ENCODE assay signal across 9 cellular contexts in the genomic region with DNA sequence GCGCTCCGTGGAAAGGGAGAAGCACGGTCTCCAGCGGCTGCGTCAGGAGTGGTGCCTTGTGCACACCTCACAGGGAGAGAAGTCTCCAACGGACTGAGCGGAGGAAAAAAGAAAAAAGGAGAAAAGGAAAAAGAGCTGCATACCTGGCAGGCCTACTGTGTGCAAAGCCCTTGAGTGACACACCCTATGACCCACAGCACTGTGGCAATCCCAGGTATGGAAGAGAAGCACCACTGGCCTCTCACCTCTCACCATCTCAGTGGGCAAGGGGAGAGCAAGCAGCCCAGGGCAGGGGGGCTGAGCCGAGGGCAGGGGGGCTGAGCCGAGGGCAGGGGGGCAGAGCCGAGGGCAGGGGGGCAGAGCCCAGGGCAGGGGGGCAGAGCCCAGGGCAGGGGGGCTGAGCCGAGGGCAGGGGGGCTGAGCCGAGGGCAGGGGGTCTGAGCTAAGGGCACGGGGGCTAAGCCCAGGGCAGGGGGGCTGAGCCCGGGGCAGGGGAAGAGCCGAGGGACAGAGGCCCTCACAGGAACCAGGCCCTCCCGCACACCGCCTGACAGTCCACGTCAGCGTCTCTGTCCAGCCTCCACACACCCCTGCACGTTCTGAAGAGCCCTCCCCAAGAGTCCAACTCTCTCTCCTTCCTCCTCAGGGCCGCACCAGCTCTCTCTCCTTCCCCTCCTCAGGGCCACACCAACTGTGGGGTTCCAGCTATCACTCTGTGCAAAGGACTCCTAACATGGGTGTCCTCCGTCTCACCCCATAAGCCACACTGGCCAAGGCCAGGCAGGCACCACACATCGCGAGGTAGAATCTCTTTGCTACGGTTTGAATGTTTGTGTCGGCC.
A peak's percentile ranks its signal among the peaks of the same experiment; 100 is the strongest.
DNase-seq lines count a peak whose midpoint lies in the region; ATAC-seq and TF ChIP-seq lines count a peak whose summit lies in the region.
"Had no signal": no experiment of that assay in that cellular context is flagged by ENCODE, and none has a peak within 500 bp of the region (broad histone marks: within the 10 kb centered on the region; RNA-seq: fewer than 3 reads in every experiment).

No MANE protein-coding gene starts in this region.

- H3K4me3 ChIP-seq in right atrium auricular region (no peak overlapping the region), skeletal muscle satellite cell (ENCODE audit: low read length) (peak overlapping the region; percentile 49)

- DNase-seq in activated CD4-positive, alpha-beta T cell treated with anti-CD3 and anti-CD28 coated beads, Interleukin-2, amount 10 ng/mL, durations not matched to agents 24 days and 14 days = no peak
- DNase-seq in activated CD4-positive, alpha-beta T cell treated with anti-CD3 and anti-CD28 coated beads for 48 hours = no peak
- no peak for DNase-seq in activated CD8-positive, alpha-beta T cell treated with anti-CD3 and anti-CD28 coated beads, Interleukin-2, amount 10 ng/mL, durations not matched to agents 7 days and 5 days
- DNase-seq in right atrium auricular region (ENCODE audit: low spot score) (no peak), NCI-H1436 (lab: John Stamatoyannopoulos, UW) (no peak), NCI-H524 (lab: John Stamatoyannopoulos, UW) (no peak), GM10248 (ENCODE audit: extremely low spot score) (no peak)
- DNase-seq: activated gamma-delta T cell had no signal

- no peaks in the 10 kb centered on the region for H3K9me3 Mint-ChIP-seq in activated CD4-positive, alpha-beta T cell treated with anti-CD3 and anti-CD28 coated beads, Interleukin-2, amount 10 ng/mL, durations not matched to agents 24 days and 14 days
- no peaks in the 10 kb centered on the region for H3K9me3 Mint-ChIP-seq in activated CD8-positive, alpha-beta T cell treated with anti-CD3 and anti-CD28 coated beads, Interleukin-2, amount 10 ng/mL, durations not matched to agents 7 days and 5 days (ENCODE audit: insufficient read depth)

- no peaks in the 10 kb centered on the region for H3K27me3 Mint-ChIP-seq in activated CD4-positive, alpha-beta T cell treated with anti-CD3 and anti-CD28 coated beads, Interleukin-2, amount 10 ng/mL, durations not matched to agents 24 days and 14 days
- H3K27me3 Mint-ChIP-seq in activated CD8-positive, alpha-beta T cell treated with anti-CD3 and anti-CD28 coated beads, Interleukin-2, amount 10 ng/mL, durations not matched to agents 7 days and 5 days (ENCODE audit: low read depth) = no peaks in the 10 kb centered on the region

- H3K9me3 ChIP-seq in right atrium auricular region (no peaks in the 10 kb centered on the region), skeletal muscle satellite cell (replicated peaks; ENCODE audit: low read length) (no peaks in the 10 kb centered on the region)

- peaks cover 4 to 88% of the 10 kb centered on the region in 2 donors for H3K4me1 ChIP-seq in right atrium auricular region
- peaks cover 97% of the 10 kb centered on the region for H3K4me1 ChIP-seq in skeletal muscle satellite cell (ENCODE audit: control insufficient read depth, insufficient read depth, low read length)

- H3K36me3 Mint-ChIP-seq in activated CD4-positive, alpha-beta T cell treated with anti-CD3 and anti-CD28 coated beads, Interleukin-2, amount 10 ng/mL, durations not matched to agents 24 days and 14 days (ENCODE audit: low read depth) = peaks cover 32% of the 10 kb centered on the region
- peaks cover 41% of the 10 kb centered on the region for H3K36me3 Mint-ChIP-seq in activated CD8-positive, alpha-beta T cell treated with anti-CD3 and anti-CD28 coated beads, Interleukin-2, amount 10 ng/mL, durations not matched to agents 7 days and 5 days (ENCODE audit: low read depth)

- peak overlapping the region; percentile 63 to 88 for H3K27ac ChIP-seq in right atrium auricular region

- peak overlapping the region; percentile 84 for H3K27ac Mint-ChIP-seq in activated CD4-positive, alpha-beta T cell treated with anti-CD3 and anti-CD28 coated beads, Interleukin-2, amount 10 ng/mL, durations not matched to agents 24 days and 14 days
- peak overlapping the region; percentile 64 for H3K27ac Mint-ChIP-seq in activated CD8-positive, alpha-beta T cell treated with anti-CD3 and anti-CD28 coated beads, Interleukin-2, amount 10 ng/mL, durations not matched to agents 7 days and 5 days

- peak overlapping the region; percentile 66 for H3K4me3 Mint-ChIP-seq in activated CD4-positive, alpha-beta T cell treated with anti-CD3 and anti-CD28 coated beads, Interleukin-2, amount 10 ng/mL, durations not matched to agents 24 days and 14 days
- H3K4me3 Mint-ChIP-seq in activated CD8-positive, alpha-beta T cell treated with anti-CD3 and anti-CD28 coated beads, Interleukin-2, amount 10 ng/mL, durations not matched to agents 7 days and 5 days = no peak overlapping the region

- TF ChIP-seq CTCF in right atrium auricular region (IDR thresholded peaks at IDR 0.05) = no peak
- no peak for TF ChIP-seq CTCF in GM10248 (IDR thresholded peaks at IDR 0.05; ENCODE audit: control extremely low read depth, extremely low read depth, low read depth, missing control alignments)

- intact Hi-C loops in activated CD4-positive, alpha-beta T cell treated with anti-CD3 and anti-CD28 coated beads, Interleukin-2, amount 10 ng/mL, durations not matched to agents 24 days and 14 days (cut with micrococcal nuclease) = no loop called here

- H3K27me3 ChIP-seq in right atrium auricular region = no peaks in the 10 kb centered on the region
- no peaks in the 10 kb centered on the region for H3K27me3 ChIP-seq in skeletal muscle satellite cell (ENCODE audit: control insufficient read depth, insufficient read depth, low read length)

- peak overlapping the region; percentile 45 for H3K9ac ChIP-seq in skeletal muscle satellite cell (ENCODE audit: low read depth, low read length)

- POLR2A ChIA-PET in activated CD8-positive, alpha-beta T cell treated with anti-CD3 and anti-CD28 coated beads, Interleukin-2, amount 10 ng/mL, durations not matched to agents 7 days and 5 days (lab: Charles Lee) = no interaction called here
- POLR2A ChIA-PET in GM10248 (lab: Yijun Ruan, JAX) = no interaction called here

- peaks cover 85% of the 10 kb centered on the region for H3K4me1 Mint-ChIP-seq in activated CD4-positive, alpha-beta T cell treated with anti-CD3 and anti-CD28 coated beads, Interleukin-2, amount 10 ng/mL, durations not matched to agents 24 days and 14 days
- H3K4me1 Mint-ChIP-seq in activated CD8-positive, alpha-beta T cell treated with anti-CD3 and anti-CD28 coated beads, Interleukin-2, amount 10 ng/mL, durations not matched to agents 7 days and 5 days (ENCODE audit: low read depth) = peaks cover 95% of the 10 kb centered on the region

- peak overlapping the region; percentile 76 for H3K4me2 ChIP-seq in skeletal muscle satellite cell (ENCODE audit: low read length)

- CTCF ChIA-PET in activated CD8-positive, alpha-beta T cell treated with anti-CD3 and anti-CD28 coated beads, Interleukin-2, amount 10 ng/mL, durations not matched to agents 7 days and 5 days (lab: Charles Lee) = no interaction called here
- CTCF ChIA-PET in GM10248 (lab: Yijun Ruan, JAX) = interaction anchor here (0.9 to 1.5 kb wide), 3 partner anchors 8 to 51 kb away, joined by 3 to 9 read pairs (median 3); no protein-coding TSS in a partner anchor

- ATAC-seq in activated CD8-positive, alpha-beta T cell treated with anti-CD3 and anti-CD28 coated beads, Interleukin-2, amount 10 ng/mL, durations not matched to agents 7 days and 5 days = no peak

- no peaks in the 10 kb centered on the region for H3K36me3 ChIP-seq in right atrium auricular region
- H3K36me3 ChIP-seq in skeletal muscle satellite cell (ENCODE audit: insufficient read depth, low read length) = peaks cover 15% of the 10 kb centered on the region
